ENCODE assay signal across 17 cellular contexts in the genomic region with DNA sequence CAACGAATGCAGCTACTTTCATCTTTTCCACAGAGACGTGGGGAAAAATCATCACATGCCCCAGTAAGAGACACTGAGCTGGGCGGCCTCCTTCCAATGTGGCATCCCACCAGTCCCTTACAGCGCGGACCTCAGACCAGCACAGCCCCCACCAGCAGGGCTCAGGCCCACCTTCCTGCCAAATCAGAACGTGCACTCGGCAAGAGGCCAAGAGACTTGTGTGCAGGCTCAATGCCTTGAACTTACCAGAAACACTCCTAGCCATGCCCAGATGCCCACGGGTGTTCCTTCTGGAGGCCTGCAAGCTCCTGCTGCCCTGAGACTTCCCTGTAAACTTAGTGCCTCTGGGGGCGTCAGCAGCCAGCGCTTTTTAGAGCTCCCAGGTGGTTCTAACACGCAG. TPM values are rescaled to one million over a fixed set of nuclear protein-coding genes. Genes with fewer than 3 reads are reported as not detected.
DNase-seq lines count a peak whose midpoint lies in the region; ATAC-seq lines count a peak whose summit lies in the region.
"Had no signal": no experiment of that assay in that cellular context is flagged by ENCODE, and none has a peak within 500 bp of the region (broad histone marks: within the 10 kb centered on the region; RNA-seq: fewer than 3 reads in every experiment).

No MANE protein-coding gene starts in this region.

- peak; percentile 8 for DNase-seq in activated CD8-positive, alpha-beta memory T cell treated with anti-CD3 and anti-CD28 coated beads, Interleukin-2, amount 50 U/mL, for 4 hours
- DNase-seq in activated CD8-positive, alpha-beta memory T cell treated with anti-CD3 and anti-CD28 coated beads, Interleukin-2, amount 10 ng/mL, durations not matched to agents 7 days and 5 days, result no peak
- no peak for DNase-seq in activated naive CD8-positive, alpha-beta T cell treated with anti-CD3 and anti-CD28 coated beads, Interleukin-2, amount 50 U/mL, for 24 hours
- DNase-seq in left ventricle myocardium superior (peak; percentile 47), activated gamma-delta T cell treated with Interleukin-2 at 50 U/mL for 16 hours (no peak)
- peak; percentile 12 for DNase-seq in stimulated activated CD8-positive, alpha-beta memory T cell treated with anti-CD3 and anti-CD28 coated beads, Interleukin-4, amount 100 ng/mL, for 48 hours
- DNase-seq: activated CD4-positive, CD25-positive, alpha-beta regulatory T cell treated with anti-CD3 and anti-CD28 coated beads, Interleukin-2, amount 50 U/mL, for 72 hours; DMS53; KBM-7; NCI-H2029 treated with DMSO at 0.1 percent for 48 hours; NCI-H510A treated with DMSO at 0.1 percent for 48 hours; small intestine; stimulated activated CD4-positive, alpha-beta T cell treated with anti-CD3 and anti-CD28 coated beads, Interleukin-4, amount 100 ng/mL, for 4 hours; T1000 had no signal

- H3K4me3 Mint-ChIP-seq in activated CD8-positive, alpha-beta memory T cell treated with anti-CD3 and anti-CD28 coated beads, Interleukin-2, amount 10 ng/mL, durations not matched to agents 7 days and 5 days, result no peak overlapping the region
- no peak overlapping the region for H3K4me3 Mint-ChIP-seq in activated naive CD8-positive, alpha-beta T cell treated with anti-CD3 and anti-CD28 coated beads, Interleukin-2, amount 50 U/mL, for 24 hours

- no peaks in the 10 kb centered on the region for H3K4me1 Mint-ChIP-seq in activated CD8-positive, alpha-beta memory T cell treated with anti-CD3 and anti-CD28 coated beads, Interleukin-2, amount 10 ng/mL, durations not matched to agents 7 days and 5 days
- peaks cover 10% of the 10 kb centered on the region for H3K4me1 Mint-ChIP-seq in activated naive CD8-positive, alpha-beta T cell treated with anti-CD3 and anti-CD28 coated beads, Interleukin-2, amount 50 U/mL, for 24 hours

- ATAC-seq in activated CD8-positive, alpha-beta memory T cell treated with anti-CD3 and anti-CD28 coated beads, Interleukin-2, amount 10 ng/mL, durations not matched to agents 7 days and 5 days, result no peak
- no peak for ATAC-seq in activated naive CD8-positive, alpha-beta T cell treated with anti-CD3 and anti-CD28 coated beads, Interleukin-2, amount 50 U/mL, for 24 hours
- peak; percentile 22 for ATAC-seq in left ventricle myocardium superior
- no peak for ATAC-seq in HG03039 (IDR thresholded peaks at IDR 0.05; ENCODE audit: unreplicated experiment)
- ATAC-seq in HG03097 (IDR thresholded peaks at IDR 0.05; ENCODE audit: low FRiP score, unreplicated experiment), result no peak
- ATAC-seq: pancreas had no signal

- peaks cover 68% of the 10 kb centered on the region for H3K36me3 Mint-ChIP-seq in activated CD8-positive, alpha-beta memory T cell treated with anti-CD3 and anti-CD28 coated beads, Interleukin-2, amount 10 ng/mL, durations not matched to agents 7 days and 5 days
- H3K36me3 Mint-ChIP-seq in activated naive CD8-positive, alpha-beta T cell treated with anti-CD3 and anti-CD28 coated beads, Interleukin-2, amount 50 U/mL, for 24 hours (ENCODE audit: low read depth), result peaks cover 51% of the 10 kb centered on the region

- no peaks in the 10 kb centered on the region for H3K9me3 Mint-ChIP-seq in activated CD8-positive, alpha-beta memory T cell treated with anti-CD3 and anti-CD28 coated beads, Interleukin-2, amount 10 ng/mL, durations not matched to agents 7 days and 5 days (ENCODE audit: low read depth)
- no peaks in the 10 kb centered on the region for H3K9me3 Mint-ChIP-seq in activated naive CD8-positive, alpha-beta T cell treated with anti-CD3 and anti-CD28 coated beads, Interleukin-2, amount 50 U/mL, for 24 hours

- no peaks in the 10 kb centered on the region for H3K27me3 Mint-ChIP-seq in activated CD8-positive, alpha-beta memory T cell treated with anti-CD3 and anti-CD28 coated beads, Interleukin-2, amount 10 ng/mL, durations not matched to agents 7 days and 5 days
- no peaks in the 10 kb centered on the region for H3K27me3 Mint-ChIP-seq in activated naive CD8-positive, alpha-beta T cell treated with anti-CD3 and anti-CD28 coated beads, Interleukin-2, amount 50 U/mL, for 24 hours

- CTCF ChIA-PET in activated CD8-positive, alpha-beta memory T cell treated with anti-CD3 and anti-CD28 coated beads, Interleukin-2, amount 10 ng/mL, durations not matched to agents 7 days and 5 days (lab: Charles Lee), result no interaction called here

- H3K27ac Mint-ChIP-seq in activated CD8-positive, alpha-beta memory T cell treated with anti-CD3 and anti-CD28 coated beads, Interleukin-2, amount 10 ng/mL, durations not matched to agents 7 days and 5 days, result no peak overlapping the region
- peak overlapping the region; percentile 42 for H3K27ac Mint-ChIP-seq in activated naive CD8-positive, alpha-beta T cell treated with anti-CD3 and anti-CD28 coated beads, Interleukin-2, amount 50 U/mL, for 24 hours

- intact Hi-C loops in left ventricle myocardium superior (cut with micrococcal nuclease), result no loop called here

RNA-seq across cellular contexts. Expression of gene WDR1, which starts 31.2 kb away (rescaled TPM):
- 100 to 1,000 TPM; 481 to 538 TPM for total RNA-seq in activated CD8-positive, alpha-beta memory T cell treated with anti-CD3 and anti-CD28 coated beads, Interleukin-2, amount 10 ng/mL, durations not matched to agents 7 days and 5 days
- 182 TPM for total RNA-seq in left ventricle myocardium superior

Comparison
In these comparisons a context has a peak if more than half of its experiments do, and no peak if none do; other contexts are left out.
1. DNase-seq: peak in activated CD8-positive, alpha-beta memory T cell treated with anti-CD3 and anti-CD28 coated beads, Interleukin-2, amount 50 U/mL, for 4 hours (single experiment), left ventricle myocardium superior (single experiment) and stimulated activated CD8-positive, alpha-beta memory T cell treated with anti-CD3 and anti-CD28 coated beads, Interleukin-4, amount 100 ng/mL, for 48 hours (single experiment); none in activated CD8-positive, alpha-beta memory T cell treated with anti-CD3 and anti-CD28 coated beads, Interleukin-2, amount 10 ng/mL, durations not matched to agents 7 days and 5 days (single experiment), activated naive CD8-positive, alpha-beta T cell treated with anti-CD3 and anti-CD28 coated beads, Interleukin-2, amount 50 U/mL, for 24 hours (single experiment) and activated gamma-delta T cell treated with Interleukin-2 at 50 U/mL for 16 hours (single experiment).